ENCODE assay signal across 8 cellular contexts in genomic region chr6:43645613-43645964, GRCh38. TPM values are rescaled to one million over a fixed set of nuclear protein-coding genes. Genes with fewer than 3 reads are reported as not detected.
DNase-seq lines count a peak whose midpoint lies in the region; TF ChIP-seq lines count a peak whose summit lies in the region.

No MANE protein-coding gene starts in this region.

- peak overlapping the region; percentile 77 for H3K9ac ChIP-seq in NT2/D1 (ENCODE audit: insufficient read length, low read depth)
- no peak overlapping the region for H3K9ac ChIP-seq in neural progenitor cell

- peaks cover 13% of the 10 kb centered on the region for H3K79me2 ChIP-seq in neural progenitor cell (ENCODE audit: low read depth)

- H3F3A ChIP-seq in neural progenitor cell (ENCODE audit: low read depth), result peaks cover 30% of the 10 kb centered on the region

- peaks cover 7% of the 10 kb centered on the region for H3K27me3 Mint-ChIP-seq in neural progenitor cell (ENCODE audit: insufficient read depth, low read depth)

- H3K4me2 ChIP-seq in neural progenitor cell, result peak overlapping the region; percentile 80

- H3K9me3 Mint-ChIP-seq in neural progenitor cell, result no peaks in the 10 kb centered on the region

- H3K27ac Mint-ChIP-seq in neural progenitor cell, result peak overlapping the region; percentile 94

- H3K36me3 ChIP-seq in NT2/D1 (ENCODE audit: insufficient read depth, insufficient read length, low read length) (peaks cover 17% of the 10 kb centered on the region), neural progenitor cell (peaks cover 9% of the 10 kb centered on the region)

- intact Hi-C loops in posterior cingulate gyrus (cut with DNase I) (no loop called here), head of caudate nucleus (cut with DNase I) (no loop called here)

- peaks cover 14% of the 10 kb centered on the region for H3K4me1 Mint-ChIP-seq in neural progenitor cell

- DNase-seq in AG10803 (ENCODE audit: low read depth) (no peak), NT2/D1 (ENCODE audit: low read depth, low spot score) (no peak), epithelial cell of proximal tubule (ENCODE audit: low read depth) (no peak), neural progenitor cell (ENCODE audit: low spot score) (no peak), posterior cingulate gyrus (no peak), SKM-1 (lab: John Stamatoyannopoulos, UW; ENCODE audit: unreplicated experiment) (no peak), GM19238 (ENCODE audit: insufficient read length, low spot score) (no peak), head of caudate nucleus (no peak)

- no peak overlapping the region for H3K27ac ChIP-seq in neural progenitor cell

- peak overlapping the region; percentile 64 for H3K4me3 ChIP-seq in AG10803 (ENCODE audit: low read length)
- peak overlapping the region; percentile 39 for H3K4me3 ChIP-seq in NT2/D1 (ENCODE audit: insufficient read length, low read depth)
- H3K4me3 ChIP-seq in epithelial cell of proximal tubule (ENCODE audit: low read depth, low read length), result peak overlapping the region; percentile 45
- peak overlapping the region; percentile 58 for H3K4me3 ChIP-seq in neural progenitor cell

- H2AFZ ChIP-seq in neural progenitor cell (replicated peaks), result peak overlapping the region; percentile 74

- H3K4me1 ChIP-seq in NT2/D1 (ENCODE audit: insufficient read depth, insufficient read length) (no peaks in the 10 kb centered on the region), neural progenitor cell (peaks cover 3% of the 10 kb centered on the region)

- TF ChIP-seq CTCF in AG10803 (conservative IDR thresholded peaks at IDR 0.05; ENCODE audit: low read length) (no peak), epithelial cell of proximal tubule (conservative IDR thresholded peaks at IDR 0.05; ENCODE audit: low read depth, low read length) (no peak), neural progenitor cell (IDR thresholded peaks at IDR 0.05) (no peak)

- H3K9me3 ChIP-seq in NT2/D1 (ENCODE audit: insufficient read depth, low read length) (no peaks in the 10 kb centered on the region), neural progenitor cell (ENCODE audit: low read depth) (no peaks in the 10 kb centered on the region)

- H3K27me3 ChIP-seq in NT2/D1 (ENCODE audit: insufficient read depth, insufficient read length), result no peaks in the 10 kb centered on the region
- no peaks in the 10 kb centered on the region for H3K27me3 ChIP-seq in neural progenitor cell

- peaks cover 12% of the 10 kb centered on the region for H3K36me3 Mint-ChIP-seq in neural progenitor cell

- peak overlapping the region; percentile 88 for H3K4me3 Mint-ChIP-seq in neural progenitor cell

- peaks cover 6% of the 10 kb centered on the region for H4K20me1 ChIP-seq in neural progenitor cell (ENCODE audit: low read depth)

RNA-seq across cellular contexts. Expression of gene RSPH9, which starts 0.8 kb away (rescaled TPM):
- total RNA-seq in epithelial cell of proximal tubule, result 0.14 TPM in 1 of 2 replicates, not detected in the other
- 0.47 and 1.4 TPM in 2 replicates for total RNA-seq in neural progenitor cell (ENCODE audit: low replicate concordance)

RNA-seq across cellular contexts. Expression of gene MAD2L1BP, which starts 9.9 kb away (rescaled TPM):
- total RNA-seq in epithelial cell of proximal tubule (41.8 and 60.3 TPM in 2 replicates), neural progenitor cell (ENCODE audit: low replicate concordance) (52.0 and 88.1 TPM in 2 replicates)

RNA-seq across cellular contexts. Expression of gene GTPBP2, which starts 16.5 kb away (rescaled TPM):
- total RNA-seq in epithelial cell of proximal tubule (49.6 and 85.6 TPM in 2 replicates), neural progenitor cell (ENCODE audit: low replicate concordance) (45.5 and 77.1 TPM in 2 replicates)

RNA-seq across cellular contexts. Expression of gene MRPS18A, which starts 42.0 kb away (rescaled TPM):
- total RNA-seq in epithelial cell of proximal tubule, result 56.4 and 68.9 TPM in 2 replicates
- 34.5 and 52.7 TPM in 2 replicates for total RNA-seq in neural progenitor cell (ENCODE audit: low replicate concordance)
